1 cellular context compared by ENCODE assay signal in genomic region chr7:129719980-129720732, GRCh38.
TF ChIP-seq lines count a peak whose summit lies in the region.

No MANE protein-coding gene starts in this region.

TF ChIP-seq in K562, 482 proteins besides CTCF, POLR2A, EP300 and RAD21 (continued from another document and continues in another):
- peak; percentile 79 for TF ChIP-seq ATF4 (CRISPR knock-in tag; IDR thresholded peaks at IDR 0.05)
- TF ChIP-seq YY1 (IDR thresholded peaks at IDR 0.05; ENCODE audit: borderline replicate concordance in 1 of 3, control insufficient read depth in 1 of 3, extremely low read depth in 1 of 3, insufficient read depth in 3 of 3, insufficient read length in 1 of 3, insufficient replicate concordance in 2 of 3, low read depth in 1 of 3, low read length in 2 of 3): peak in 1 of 3 experiments; percentile 62
- peak; percentile 70; the same call in 1 of the 2 replicates for TF ChIP-seq CREB1 (IDR thresholded peaks at IDR 0.05)
- TF ChIP-seq CREB1 (CRISPR knock-in tag; IDR thresholded peaks at IDR 0.05): no peak; the same call in 1 of the 2 replicates
- no peak for TF ChIP-seq NFIX (CRISPR knock-in tag; IDR thresholded peaks at IDR 0.05; ENCODE audit: low read depth)
- TF ChIP-seq SMARCA4 (IDR thresholded peaks at IDR 0.05): peak; percentile 99
- TF ChIP-seq ETV1 (tag; conservative IDR thresholded peaks at IDR 0.05; ENCODE audit: low read depth): peak; percentile 76
- peak; percentile 66 for TF ChIP-seq BRD9 (IDR thresholded peaks at IDR 0.05; ENCODE audit: low read depth, partially characterized antibody)
- TF ChIP-seq HNRNPUL1 (IDR thresholded peaks at IDR 0.05; ENCODE audit: low read length): 0 out of 2 replicates have a peak, but pooled peaks have one; percentile 21
- TF ChIP-seq LARP7 (IDR thresholded peaks at IDR 0.05): no peak
- TF ChIP-seq SMAD2 (IDR thresholded peaks at IDR 0.05; ENCODE audit: low read depth, low read length): no peak
- 0 out of 2 replicates have a peak, but pooled peaks have one; percentile 57 for TF ChIP-seq ZNF707 (CRISPR knock-in tag; conservative IDR thresholded peaks at IDR 0.05)
- no peak for TF ChIP-seq E2F5 (CRISPR knock-in tag; IDR thresholded peaks at IDR 0.05)
- TF ChIP-seq PYGO2 (tag; IDR thresholded peaks at IDR 0.05): peak; percentile 86
- no peak for TF ChIP-seq E2F4 (CRISPR knock-in tag; IDR thresholded peaks at IDR 0.05; ENCODE audit: low read depth)
- peak; percentile 100 for TF ChIP-seq TCF3 (CRISPR knock-in tag; IDR thresholded peaks at IDR 0.05)
- peak; percentile 21 for TF ChIP-seq MEIS2 (IDR thresholded peaks at IDR 0.05; ENCODE audit: partially characterized antibody)
- TF ChIP-seq TAL1 (IDR thresholded peaks at IDR 0.05): peak; percentile 100
- no peak for TF ChIP-seq ZNF282 (CRISPR knock-in tag; IDR thresholded peaks at IDR 0.05)
- peak in 1 of 2 experiments; percentile 96; a peak in 2 of 4 replicates for TF ChIP-seq ZNF639 (CRISPR knock-in tag; conservative IDR thresholded peaks at IDR 0.05 in 1 of 2, IDR thresholded peaks at IDR 0.05 in 1 of 2)
- TF ChIP-seq NFE2L1 (tag; IDR thresholded peaks at IDR 0.05; ENCODE audit: borderline replicate concordance, low read depth): peak; percentile 92
- peak; percentile 55; the same call in 1 of the 2 replicates for TF ChIP-seq ZNF57 (CRISPR knock-in tag; IDR thresholded peaks at IDR 0.05)
- peak; percentile 78; the same call in 1 of the 2 replicates for TF ChIP-seq ZNF444 (CRISPR knock-in tag; IDR thresholded peaks at IDR 0.05)
- peak; percentile 71; the same call in 1 of the 2 replicates for TF ChIP-seq KLF6 (CRISPR knock-in tag; IDR thresholded peaks at IDR 0.05; ENCODE audit: borderline replicate concordance)
- peak; percentile 62; the same call in 1 of the 2 replicates for TF ChIP-seq CLOCK (CRISPR knock-in tag; IDR thresholded peaks at IDR 0.05; ENCODE audit: borderline replicate concordance)
- peak; percentile 45; the same call in 1 of the 2 replicates for TF ChIP-seq NR2C1 (IDR thresholded peaks at IDR 0.05)
- peak; percentile 81 for TF ChIP-seq NR2C1 (tag; IDR thresholded peaks at IDR 0.05)
- TF ChIP-seq L3MBTL2 (IDR thresholded peaks at IDR 0.05): peak; percentile 64
- peak; percentile 97 for TF ChIP-seq CHAMP1 (IDR thresholded peaks at IDR 0.05)
- TF ChIP-seq ZNF23 (CRISPR knock-in tag; IDR thresholded peaks at IDR 0.05): peak; percentile 76; the same call in 1 of the 2 replicates
- TF ChIP-seq ZEB2 (IDR thresholded peaks at IDR 0.05): peak; percentile 93
- TF ChIP-seq SRSF7 (optimal IDR thresholded peaks at IDR 0.05; ENCODE audit: low read depth, low read length): no peak
- TF ChIP-seq MTA2 (IDR thresholded peaks at IDR 0.05; ENCODE audit: low read depth): peak; percentile 99
- peak; percentile 99 for TF ChIP-seq PML (IDR thresholded peaks at IDR 0.05; ENCODE audit: low read length)
- TF ChIP-seq ZNF311 (CRISPR knock-in tag; IDR thresholded peaks at IDR 0.05): peak; percentile 61; the same call in 1 of the 2 replicates
- peak; percentile 79; the same call in 1 of the 2 replicates for TF ChIP-seq IFI16 (CRISPR knock-in tag; IDR thresholded peaks at IDR 0.05)
- TF ChIP-seq NONO (IDR thresholded peaks at IDR 0.05; ENCODE audit: low read depth in 2 of 2, low read length in 1 of 2): peak in 1 of 2 experiments; percentile 89; a peak in 2 of 4 replicates
- 0 out of 2 replicates have a peak, but pooled peaks have one; percentile 75 for TF ChIP-seq ZBTB17 (CRISPR knock-in tag; IDR thresholded peaks at IDR 0.05)
- TF ChIP-seq KAT7 (CRISPR knock-in tag; IDR thresholded peaks at IDR 0.05; ENCODE audit: borderline replicate concordance): 0 out of 2 replicates have a peak, but pooled peaks have one; percentile 80
- TF ChIP-seq CSDE1 (IDR thresholded peaks at IDR 0.05): peak in 1 of 2 experiments; percentile 28; a peak in 1 of 4 replicates
- TF ChIP-seq GABPB1 (CRISPR knock-in tag; IDR thresholded peaks at IDR 0.05): peak; percentile 52
- TF ChIP-seq CTBP1 (IDR thresholded peaks at IDR 0.05; ENCODE audit: borderline replicate concordance): peak; percentile 97
- peak; percentile 98 for TF ChIP-seq GATAD2A (IDR thresholded peaks at IDR 0.05)
- peak; percentile 98 for TF ChIP-seq FOXM1 (IDR thresholded peaks at IDR 0.05; ENCODE audit: low read depth)
- TF ChIP-seq FOXM1 (CRISPR knock-in tag; IDR thresholded peaks at IDR 0.05; ENCODE audit: low read depth): no peak
- TF ChIP-seq CREM (IDR thresholded peaks at IDR 0.05; ENCODE audit: low read depth): peak; percentile 80
- TF ChIP-seq FOXJ2 (tag; IDR thresholded peaks at IDR 0.05): peak; percentile 97
- peak; percentile 74 for TF ChIP-seq EP400 (IDR thresholded peaks at IDR 0.05)
- peak; percentile 99 for TF ChIP-seq NCOR1 (IDR thresholded peaks at IDR 0.05)
- TF ChIP-seq MBD2 (IDR thresholded peaks at IDR 0.05; ENCODE audit: borderline replicate concordance, low read depth): peak; percentile 57
- peak; percentile 93 for TF ChIP-seq SMAD3 (CRISPR knock-in tag; conservative IDR thresholded peaks at IDR 0.05)
- TF ChIP-seq SOX6 (IDR thresholded peaks at IDR 0.05): peak; percentile 100
- peak; percentile 83; the same call in 1 of the 2 replicates for TF ChIP-seq ZNF274 (IDR thresholded peaks at IDR 0.05; ENCODE audit: borderline replicate concordance, low read depth, low read length)
- TF ChIP-seq NUFIP1 (IDR thresholded peaks at IDR 0.05; ENCODE audit: partially characterized antibody): peak; percentile 32
- TF ChIP-seq NEUROD1 (IDR thresholded peaks at IDR 0.05; ENCODE audit: borderline replicate concordance, low read depth, low read length, partially characterized antibody): peak; percentile 75
- TF ChIP-seq POLR3G (IDR thresholded peaks at IDR 0.05; ENCODE audit: extremely low read depth, insufficient read length, insufficient replicate concordance): no peak
- TF ChIP-seq CBFA2T3 (IDR thresholded peaks at IDR 0.05): peak; percentile 100
- TF ChIP-seq MNT (conservative IDR thresholded peaks at IDR 0.05): peak; percentile 97 to 98
- TF ChIP-seq FOS (IDR thresholded peaks at IDR 0.05; ENCODE audit: extremely low read depth, insufficient read length): no peak
- TF ChIP-seq THAP7 (CRISPR knock-in tag; IDR thresholded peaks at IDR 0.05): no peak
- no peak for TF ChIP-seq TRIM25 (IDR thresholded peaks at IDR 0.05; ENCODE audit: borderline replicate concordance)
- TF ChIP-seq ZNF584 (CRISPR knock-in tag; IDR thresholded peaks at IDR 0.05; ENCODE audit: low read depth): peak; percentile 96
